Comparison of ENCODE assay signal across 2 cellular contexts in genomic region chr12:60162988-60163720, GRCh38.
TF ChIP-seq lines count a peak whose summit lies in the region.

No MANE protein-coding gene starts in this region.

TF ChIP-seq in SK-N-SH treated with all-trans-retinoic acid at 6 μM for 48 hours, 23 proteins besides CTCF, POLR2A, EP300 and RAD21:
- TF ChIP-seq ZC3H10 (CRISPR knock-in tag; IDR thresholded peaks at IDR 0.05) (no peak), CSDC2 (CRISPR knock-in tag; IDR thresholded peaks at IDR 0.05) (no peak), ZNF565 (CRISPR knock-in tag; conservative IDR thresholded peaks at IDR 0.05; ENCODE audit: low read depth) (no peak), ZFP3 (CRISPR knock-in tag; IDR thresholded peaks at IDR 0.05) (no peak), CREB5 (CRISPR knock-in tag; IDR thresholded peaks at IDR 0.05; ENCODE audit: low read depth) (no peak), TSHZ2 (CRISPR knock-in tag; IDR thresholded peaks at IDR 0.05) (no peak), POU6F1 (CRISPR knock-in tag; IDR thresholded peaks at IDR 0.05; ENCODE audit: borderline replicate concordance, low read depth) (no peak), BACH2 (CRISPR knock-in tag; IDR thresholded peaks at IDR 0.05; ENCODE audit: borderline replicate concordance) (no peak), SNAI2 (CRISPR knock-in tag; IDR thresholded peaks at IDR 0.05) (no peak), ARNTL (CRISPR knock-in tag; IDR thresholded peaks at IDR 0.05; ENCODE audit: borderline replicate concordance, low read depth) (no peak), ZNF8 (CRISPR knock-in tag; IDR thresholded peaks at IDR 0.05) (no peak), ZNF70 (CRISPR knock-in tag; IDR thresholded peaks at IDR 0.05) (no peak), CSRNP3 (CRISPR knock-in tag; IDR thresholded peaks at IDR 0.05) (no peak), ZFP30 (CRISPR knock-in tag; IDR thresholded peaks at IDR 0.05) (no peak), TOX (CRISPR knock-in tag; IDR thresholded peaks at IDR 0.05; ENCODE audit: borderline replicate concordance) (no peak), PPARA (CRISPR knock-in tag; IDR thresholded peaks at IDR 0.05; ENCODE audit: borderline replicate concordance) (no peak), ESRRG (CRISPR knock-in tag; IDR thresholded peaks at IDR 0.05) (no peak), TCF4 (CRISPR knock-in tag; IDR thresholded peaks at IDR 0.05; ENCODE audit: borderline replicate concordance) (no peak), PATZ1 (CRISPR knock-in tag; IDR thresholded peaks at IDR 0.05; ENCODE audit: borderline replicate concordance) (no peak)

TF ChIP-seq in HepG2, 621 proteins besides CTCF, POLR2A, EP300 and RAD21:
- TF ChIP-seq ARNTL (CRISPR knock-in tag; IDR thresholded peaks at IDR 0.05): no peak
- no peak for TF ChIP-seq HMGXB4 (CRISPR knock-in tag; IDR thresholded peaks at IDR 0.05; ENCODE audit: borderline replicate concordance in 1 of 2, low read depth in 1 of 2)
- no peak for TF ChIP-seq ZNF761 (CRISPR knock-in tag; conservative IDR thresholded peaks at IDR 0.05)
- no peak for TF ChIP-seq ZFP90 (CRISPR knock-in tag; IDR thresholded peaks at IDR 0.05; ENCODE audit: borderline replicate concordance)
- no peak for TF ChIP-seq TMF1 (CRISPR knock-in tag; IDR thresholded peaks at IDR 0.05; ENCODE audit: low read depth)
- TF ChIP-seq SRY (CRISPR knock-in tag; IDR thresholded peaks at IDR 0.05): no peak
- no peak for TF ChIP-seq SOX6 (IDR thresholded peaks at IDR 0.05)
- no peak for TF ChIP-seq SOX6 (CRISPR knock-in tag; IDR thresholded peaks at IDR 0.05)
- no peak for TF ChIP-seq MLX (CRISPR knock-in tag; IDR thresholded peaks at IDR 0.05)
- no peak for TF ChIP-seq ZBTB14 (CRISPR knock-in tag; IDR thresholded peaks at IDR 0.05)
- TF ChIP-seq CBX2 (IDR thresholded peaks at IDR 0.05; ENCODE audit: low read depth, low read length): no peak
- no peak for TF ChIP-seq CBX2 (CRISPR knock-in tag; IDR thresholded peaks at IDR 0.05; ENCODE audit: low read depth)
- TF ChIP-seq CC2D1A (CRISPR knock-in tag; IDR thresholded peaks at IDR 0.05): no peak
